Comparison of ENCODE assay signal across 8 cellular contexts in the genomic region with DNA sequence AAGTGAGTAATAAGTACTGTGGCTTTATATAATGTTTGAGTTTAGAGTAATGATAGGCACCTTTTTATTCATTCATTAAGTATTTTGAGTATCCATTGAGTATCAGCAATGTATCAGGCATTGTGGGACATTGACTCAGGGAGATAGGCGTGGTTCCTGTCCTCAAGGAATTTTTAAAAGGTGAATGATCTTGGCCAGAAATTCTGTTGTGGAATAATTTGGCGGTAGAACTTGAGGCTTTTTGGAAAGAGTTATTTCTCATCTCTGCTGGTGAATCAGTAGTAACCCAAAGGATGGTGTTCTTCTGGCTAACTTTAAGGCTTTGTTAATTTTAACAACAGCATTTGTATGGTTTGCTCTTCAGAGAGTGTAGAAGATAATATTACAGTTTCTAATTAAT. TPM values are rescaled to one million over a fixed set of nuclear protein-coding genes. Genes with fewer than 3 reads are reported as not detected.
DNase-seq lines count a peak whose midpoint lies in the region; ATAC-seq and TF ChIP-seq lines count a peak whose summit lies in the region.

No MANE protein-coding gene starts in this region.

- CTCF ChIA-PET in activated CD8-positive, alpha-beta T cell treated with anti-CD3 and anti-CD28 coated beads for 36 hours (lab: Charles Lee): interaction anchor here (0.7 to 2.8 kb wide), 7 partner anchors 10 to 118 kb away, joined by 3 to 16 read pairs (median 4); no protein-coding TSS in a partner anchor

- H3K4me1 ChIP-seq in thoracic aorta (ENCODE audit: control insufficient read depth in 1 of 2, low read depth in 2 of 2) (peaks cover 32 to 59% of the 10 kb centered on the region in 2 donors), body of pancreas (peaks cover 52% of the 10 kb centered on the region)

- H3K36me3 ChIP-seq in thoracic aorta: no peaks in the 10 kb centered on the region
- H3K36me3 ChIP-seq in body of pancreas (replicated peaks in 1 of 2; ENCODE audit: insufficient read depth in 1 of 2, low read depth in 2 of 2): no peaks in the 10 kb centered on the region

- H3K36me3 Mint-ChIP-seq in activated T-cell treated with anti-CD3 and anti-CD28 coated beads, Interleukin-2, amount 50 U/mL, for 4 hours (ENCODE audit: insufficient read depth): peaks cover 15% of the 10 kb centered on the region
- H3K36me3 Mint-ChIP-seq in activated CD8-positive, alpha-beta T cell treated with anti-CD3 and anti-CD28 coated beads for 36 hours (ENCODE audit: low read depth): peaks cover 48% of the 10 kb centered on the region

- no peak for TF ChIP-seq POLR2A in body of pancreas (IDR thresholded peaks at IDR 0.05)

- H3K9me3 Mint-ChIP-seq in activated T-cell treated with anti-CD3 and anti-CD28 coated beads, Interleukin-2, amount 50 U/mL, for 4 hours: no peaks in the 10 kb centered on the region
- H3K9me3 Mint-ChIP-seq in activated CD8-positive, alpha-beta T cell treated with anti-CD3 and anti-CD28 coated beads for 36 hours: no peaks in the 10 kb centered on the region

- H3K4me1 Mint-ChIP-seq in activated T-cell treated with anti-CD3 and anti-CD28 coated beads, Interleukin-2, amount 50 U/mL, for 4 hours (ENCODE audit: low read depth): peaks cover 68% of the 10 kb centered on the region
- H3K4me1 Mint-ChIP-seq in activated CD8-positive, alpha-beta T cell treated with anti-CD3 and anti-CD28 coated beads for 36 hours (ENCODE audit: low read depth): peaks cover 66% of the 10 kb centered on the region

- H3K27me3 ChIP-seq in thoracic aorta (replicated peaks; ENCODE audit: insufficient read depth) (no peaks in the 10 kb centered on the region), body of pancreas (no peaks in the 10 kb centered on the region)

- peak overlapping the region; percentile 87 for H3K4me3 ChIP-seq in iPS-11a (ENCODE audit: low read depth, low read length)
- peak overlapping the region; percentile 97 for H3K4me3 ChIP-seq in thoracic aorta
- no peak overlapping the region for H3K4me3 ChIP-seq in body of pancreas

- no peaks in the 10 kb centered on the region for H3K27me3 Mint-ChIP-seq in activated T-cell treated with anti-CD3 and anti-CD28 coated beads, Interleukin-2, amount 50 U/mL, for 4 hours (ENCODE audit: low read depth)
- H3K27me3 Mint-ChIP-seq in activated CD8-positive, alpha-beta T cell treated with anti-CD3 and anti-CD28 coated beads for 36 hours: no peaks in the 10 kb centered on the region

- WGBS in body of pancreas, 2 donors: 55 to 63% methylated on average over 2 of the region's 2 CpGs

- POLR2A ChIA-PET in activated CD8-positive, alpha-beta T cell treated with anti-CD3 and anti-CD28 coated beads for 36 hours (lab: Charles Lee): interaction anchor here (0.6 to 2.0 kb wide), 8 partner anchors 8 to 197 kb away, joined by 3 to 9 read pairs (median 3); no protein-coding TSS in a partner anchor

- no peak overlapping the region for H3K27ac ChIP-seq in thoracic aorta
- no peak overlapping the region for H3K27ac ChIP-seq in body of pancreas

- H3K27ac Mint-ChIP-seq in activated CD8-positive, alpha-beta T cell treated with anti-CD3 and anti-CD28 coated beads for 36 hours: peak overlapping the region; percentile 26

- TF ChIP-seq CTCF in activated CD8-positive, alpha-beta T cell treated with anti-CD3 and anti-CD28 coated beads for 36 hours (IDR thresholded peaks at IDR 0.05): no peak
- TF ChIP-seq CTCF in thoracic aorta (IDR thresholded peaks at IDR 0.05) (no peak), body of pancreas (IDR thresholded peaks at IDR 0.05) (no peak)

- no peak for ATAC-seq in activated T-cell treated with anti-CD3 and anti-CD28 coated beads, Interleukin-2, amount 50 U/mL, for 4 hours
- ATAC-seq in activated CD8-positive, alpha-beta T cell treated with anti-CD3 and anti-CD28 coated beads for 36 hours: no peak
- no peak for ATAC-seq in thoracic aorta (ENCODE audit: insufficient number of reproducible peaks, low FRiP score, low read depth)
- no peak for ATAC-seq in GM18498 (IDR thresholded peaks at IDR 0.05; ENCODE audit: unreplicated experiment)
- ATAC-seq in body of pancreas: no peak

- no peak for DNase-seq in activated T-cell treated with anti-CD3 and anti-CD28 coated beads, Interleukin-2, amount 50 U/mL, for 4 hours
- DNase-seq in activated T-cell treated with anti-CD3 and anti-CD28 coated beads for 4 hours: no peak
- DNase-seq in activated CD8-positive, alpha-beta T cell treated with anti-CD3 and anti-CD28 coated beads for 36 hours: no peak
- DNase-seq in thoracic aorta (ENCODE audit: low spot score): no peak
- no peak for DNase-seq in NCI-H1105 treated with DMSO at 0.1 percent for 48 hours (lab: John Stamatoyannopoulos, UW)
- DNase-seq in body of pancreas: no peak

- H3K9me3 ChIP-seq in thoracic aorta (no peaks in the 10 kb centered on the region), body of pancreas (no peaks in the 10 kb centered on the region)

- intact Hi-C loops in activated CD8-positive, alpha-beta T cell treated with anti-CD3 and anti-CD28 coated beads for 36 hours (cut with micrococcal nuclease): loop anchor here (5.0 kb wide), 3 partner anchors 46 to 74 kb away; no protein-coding TSS in a partner anchor
- intact Hi-C loops in body of pancreas (cut with DNase I): no loop called here

- H3K4me3 Mint-ChIP-seq in activated T-cell treated with anti-CD3 and anti-CD28 coated beads, Interleukin-2, amount 50 U/mL, for 4 hours: peak overlapping the region; percentile 98
- H3K4me3 Mint-ChIP-seq in activated CD8-positive, alpha-beta T cell treated with anti-CD3 and anti-CD28 coated beads for 36 hours: peak overlapping the region; percentile 100

RNA-seq across cellular contexts. Expression of a gene that starts 2.0 kb away (rescaled TPM):
- total RNA-seq in activated T-cell treated with anti-CD3 and anti-CD28 coated beads, Interleukin-2, amount 50 U/mL, for 4 hours: 100 to 1,000 TPM; 358 to 449 (median 407) TPM
- 100 to 1,000 TPM; 304 to 322 TPM for total RNA-seq in activated CD8-positive, alpha-beta T cell treated with anti-CD3 and anti-CD28 coated beads for 36 hours
- 100 to 1,000 TPM in 1 of 2 donors, 10 to 100 TPM in 1; 73.1 to 108 TPM for total RNA-seq in thoracic aorta
- total RNA-seq in body of pancreas: 10 to 100 TPM; 45.7 to 64.9 TPM

Comparison
In these comparisons a context has a peak if more than half of its experiments do, and no peak if none do; other contexts are left out.
1. H3K4me3 ChIP-seq: peak in iPS-11a (single experiment) and thoracic aorta (single experiment); none in body of pancreas (0 of 2).